Comparison of ENCODE assay signal across 16 cellular contexts in genomic region chr1:245247791-245248789, GRCh38.
"Had no signal": no experiment of that assay in that cellular context is flagged by ENCODE, and none has a peak within 500 bp of the region (broad histone marks: within the 10 kb centered on the region; RNA-seq: fewer than 3 reads in every experiment).

No MANE protein-coding gene starts in this region.

- H3K9me3 Mint-ChIP-seq: effector memory CD8-positive, alpha-beta T cell; stimulated activated naive CD8-positive, alpha-beta T cell treated with anti-CD3 and anti-CD28 coated beads, Interleukin-15, amount 100 ng/mL, for 72 hours had no signal

- H3K36me3 ChIP-seq: gastroesophageal sphincter, upper lobe of left lung had no signal

- H3K4me3 Mint-ChIP-seq: activated naive CD8-positive, alpha-beta T cell; central memory CD8-positive, alpha-beta T cell; effector memory CD8-positive, alpha-beta T cell; stimulated activated naive CD8-positive, alpha-beta T cell treated with anti-CD3 and anti-CD28 coated beads, Interleukin-15, amount 100 ng/mL, for 72 hours had no signal

- H3K27me3 Mint-ChIP-seq: activated naive CD8-positive, alpha-beta T cell; effector memory CD8-positive, alpha-beta T cell; stimulated activated naive CD8-positive, alpha-beta T cell treated with anti-CD3 and anti-CD28 coated beads, Interleukin-15, amount 100 ng/mL, for 72 hours had no signal

- ATAC-seq: activated CD4-positive, CD25-positive, alpha-beta regulatory T cell treated with anti-CD3 and anti-CD28 coated beads, Interleukin-2, amount 50 U/mL, for 24 hours; body of pancreas; effector memory CD8-positive, alpha-beta T cell; gastroesophageal sphincter; left ventricle myocardium superior; stimulated activated naive CD8-positive, alpha-beta T cell treated with anti-CD3 and anti-CD28 coated beads, Interleukin-15, amount 100 ng/mL, for 72 hours had no signal

- H3K4me1 ChIP-seq: gastroesophageal sphincter, upper lobe of left lung had no signal

- DNase-seq: activated CD4-positive, alpha-beta T cell treated with anti-CD3 and anti-CD28 coated beads, Interleukin-2, amount 50 U/mL, for 1 hour; activated CD8-positive, alpha-beta memory T cell treated with anti-CD3 and anti-CD28 coated beads for 24 hours; activated gamma-delta T cell treated with Interleukin-2 at 50 U/mL for 16 hours; amniotic stem cell; body of pancreas; effector memory CD8-positive, alpha-beta T cell; left ventricle myocardium superior; mesenchymal stem cell; stimulated activated CD4-positive, alpha-beta T cell treated with anti-CD3 and anti-CD28 coated beads, Interleukin-1b, Interleukin-23, amount 100 ng/mL, for 48 hours; stimulated activated naive CD8-positive, alpha-beta T cell treated with anti-CD3 and anti-CD28 coated beads, Interleukin-15, amount 100 ng/mL, for 72 hours had no signal

- H3K27ac ChIP-seq: body of pancreas, gastroesophageal sphincter, upper lobe of left lung had no signal

- FAIRE-seq: islet of Langerhans had no signal

- H3K4me3 ChIP-seq: body of pancreas, gastroesophageal sphincter, upper lobe of left lung had no signal

- H3K27ac Mint-ChIP-seq: activated naive CD8-positive, alpha-beta T cell; effector memory CD8-positive, alpha-beta T cell; stimulated activated naive CD8-positive, alpha-beta T cell treated with anti-CD3 and anti-CD28 coated beads, Interleukin-15, amount 100 ng/mL, for 72 hours had no signal

- H3K27me3 ChIP-seq: body of pancreas, gastroesophageal sphincter, upper lobe of left lung had no signal

- H3K4me1 Mint-ChIP-seq: central memory CD8-positive, alpha-beta T cell; stimulated activated naive CD8-positive, alpha-beta T cell treated with anti-CD3 and anti-CD28 coated beads, Interleukin-15, amount 100 ng/mL, for 72 hours had no signal
